ENCODE assay signal across 29 cellular contexts in the genomic region with DNA sequence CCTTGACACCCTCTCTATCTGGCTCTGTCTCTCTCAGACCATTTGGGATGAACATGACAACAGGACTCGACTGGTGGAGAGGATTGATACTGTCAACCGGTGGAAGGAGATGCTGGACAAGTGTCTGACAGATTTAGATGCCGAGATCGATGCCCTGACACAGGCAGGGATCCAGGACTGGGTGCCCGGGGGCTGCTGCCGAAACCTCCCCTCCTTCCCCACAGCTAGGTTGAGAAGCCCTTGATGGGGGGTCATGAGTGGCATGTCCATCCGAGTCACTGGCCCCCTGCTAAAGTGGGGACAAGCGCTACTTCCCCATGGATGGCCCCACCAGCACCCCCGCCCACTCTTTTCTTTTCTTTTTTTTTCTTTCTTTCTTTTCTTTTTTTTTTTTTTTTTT. TPM values are rescaled to one million over a fixed set of nuclear protein-coding genes. Genes with fewer than 3 reads are reported as not detected.
A peak's percentile ranks its signal among the peaks of the same experiment; 100 is the strongest.
DNase-seq lines count a peak whose midpoint lies in the region; ATAC-seq and TF ChIP-seq lines count a peak whose summit lies in the region.
"Had no signal": no experiment of that assay in that cellular context is flagged by ENCODE, and none has a peak within 500 bp of the region (broad histone marks: within the 10 kb centered on the region; RNA-seq: fewer than 3 reads in every experiment).

No MANE protein-coding gene starts in this region.

- no peaks in the 10 kb centered on the region for H3K9me3 ChIP-seq in NT2/D1 (ENCODE audit: insufficient read depth, low read length)
- no peaks in the 10 kb centered on the region for H3K9me3 ChIP-seq in skeletal muscle satellite cell (replicated peaks; ENCODE audit: low read length)
- H3K9me3 ChIP-seq in colonic mucosa: no peaks in the 10 kb centered on the region
- no peaks in the 10 kb centered on the region for H3K9me3 ChIP-seq in vagina
- H3K9me3 ChIP-seq: ovary, testis, uterus had no signal

- TF ChIP-seq CTCF in coronary artery (IDR thresholded peaks at IDR 0.05): no peak
- TF ChIP-seq CTCF in nephron (IDR thresholded peaks at IDR 0.05; ENCODE audit: unreplicated experiment in 3 of 3): no peak
- no peak for TF ChIP-seq CTCF in colonic mucosa (IDR thresholded peaks at IDR 0.05)
- no peak for TF ChIP-seq CTCF in vagina (IDR thresholded peaks at IDR 0.05)

- no peak overlapping the region for H3K4me3 ChIP-seq in NT2/D1 (ENCODE audit: insufficient read length, low read depth)
- no peak overlapping the region for H3K4me3 ChIP-seq in coronary artery
- no peak overlapping the region for H3K4me3 ChIP-seq in skeletal muscle satellite cell (ENCODE audit: low read length)
- H3K4me3 ChIP-seq in colonic mucosa: no peak overlapping the region
- H3K4me3 ChIP-seq in vagina: no peak overlapping the region
- H3K4me3 ChIP-seq: ovary had no signal

- peak overlapping the region; percentile 63 to 84 (median 80) for H3K4me3 Mint-ChIP-seq in nephron
- H3K4me3 Mint-ChIP-seq: effector memory CD8-positive, alpha-beta T cell; stimulated activated memory B cell treated with anti-CD40 and anti-IgM and Interleukin-4, amounts not matched to agents 10 μg/mL and 1 μg/mL and 100 μg/mL, for 72 hours had no signal

- H3K27ac Mint-ChIP-seq in nephron: peak overlapping the region in 2 of 3 experiments; percentile 47 to 49
- H3K27ac Mint-ChIP-seq: effector memory CD8-positive, alpha-beta T cell; stimulated activated memory B cell treated with anti-CD40 and anti-IgM and Interleukin-4, amounts not matched to agents 10 μg/mL and 1 μg/mL and 100 μg/mL, for 72 hours had no signal

- peaks cover 8% of the 10 kb centered on the region for H3K36me3 ChIP-seq in NT2/D1 (ENCODE audit: insufficient read depth, insufficient read length, low read length)
- no peaks in the 10 kb centered on the region for H3K36me3 ChIP-seq in skeletal muscle satellite cell (ENCODE audit: insufficient read depth, low read length)
- no peaks in the 10 kb centered on the region for H3K36me3 ChIP-seq in colonic mucosa
- no peaks in the 10 kb centered on the region for H3K36me3 ChIP-seq in vagina
- H3K36me3 ChIP-seq: ovary, uterus had no signal

- peaks cover 3% of the 10 kb centered on the region for H3K36me3 Mint-ChIP-seq in nephron (ENCODE audit: low read depth)
- H3K36me3 Mint-ChIP-seq: stimulated activated memory B cell treated with anti-CD40 and anti-IgM and Interleukin-4, amounts not matched to agents 10 μg/mL and 1 μg/mL and 100 μg/mL, for 72 hours had no signal

- ATAC-seq in GM19467 (IDR thresholded peaks at IDR 0.05; ENCODE audit: unreplicated experiment): no peak
- ATAC-seq: effector memory CD8-positive, alpha-beta T cell; HepG2; right cardiac atrium; stimulated activated memory B cell treated with anti-CD40 and anti-IgM and Interleukin-4, amounts not matched to agents 10 μg/mL and 1 μg/mL and 100 μg/mL, for 72 hours had no signal

- peaks cover 9% of the 10 kb centered on the region for H3K27me3 ChIP-seq in NT2/D1 (ENCODE audit: insufficient read depth, insufficient read length)
- H3K27me3 ChIP-seq in skeletal muscle satellite cell (ENCODE audit: control insufficient read depth, insufficient read depth, low read length): peaks cover 4% of the 10 kb centered on the region
- H3K27me3 ChIP-seq in colonic mucosa: no peaks in the 10 kb centered on the region
- no peaks in the 10 kb centered on the region for H3K27me3 ChIP-seq in vagina
- H3K27me3 ChIP-seq: ovary, testis, uterus had no signal

- H3K4me2 ChIP-seq in skeletal muscle satellite cell (ENCODE audit: low read length): peak overlapping the region; percentile 90

- no peaks in the 10 kb centered on the region for H3K27me3 Mint-ChIP-seq in nephron (ENCODE audit: low read depth)

- intact Hi-C loops in colonic mucosa (cut with DNase I) (loop anchor here (10.0 kb wide), 1 partner anchor 150 kb away; a partner anchor contains a TSS), vagina (cut with DNase I) (no loop called here)

- peaks cover 10% of the 10 kb centered on the region for H3K4me1 Mint-ChIP-seq in nephron

- DNase-seq in NT2/D1 (ENCODE audit: low read depth, low spot score) (no peak), coronary artery (ENCODE audit: low spot score) (peak; percentile 73), colonic mucosa (no peak), vagina (ENCODE audit: extremely low spot score in 2 of 2) (no peak), hypothalamus (lab: John Stamatoyannopoulos, UW) (no peak)
- DNase-seq: activated CD4-positive, alpha-beta T cell treated with anti-CD3 and anti-CD28 coated beads, Interleukin-2, amount 50 U/mL, for 48 hours; activated CD4-positive, CD25-positive, alpha-beta regulatory T cell; activated gamma-delta T cell; activated T-cell treated with anti-CD3 and anti-CD28 coated beads for 4 hours; cerebellar nuclear complex; effector memory CD8-positive, alpha-beta T cell; NCI-H2107; NCI-H446; ovary; right cardiac atrium; stimulated activated CD4-positive, alpha-beta T cell treated with anti-CD3 and anti-CD28 coated beads, Interleukin-4, amount 100 ng/mL, for 4 hours; T-helper 1 cell; testis; uterus had no signal

- H3K27ac ChIP-seq in coronary artery (no peak overlapping the region), colonic mucosa (no peak overlapping the region), vagina (no peak overlapping the region)
- H3K27ac ChIP-seq: GM23248, ovary, RWPE1, testis had no signal

- no peaks in the 10 kb centered on the region for H3K9me3 Mint-ChIP-seq in nephron
- H3K9me3 Mint-ChIP-seq: effector memory CD8-positive, alpha-beta T cell; stimulated activated memory B cell treated with anti-CD40 and anti-IgM and Interleukin-4, amounts not matched to agents 10 μg/mL and 1 μg/mL and 100 μg/mL, for 72 hours had no signal

- peaks cover 33% of the 10 kb centered on the region for H3K4me1 ChIP-seq in NT2/D1 (ENCODE audit: insufficient read depth, insufficient read length)
- H3K4me1 ChIP-seq in skeletal muscle satellite cell (ENCODE audit: control insufficient read depth, insufficient read depth, low read length): peaks cover 19% of the 10 kb centered on the region
- H3K4me1 ChIP-seq in colonic mucosa: no peaks in the 10 kb centered on the region
- peaks cover 30% of the 10 kb centered on the region for H3K4me1 ChIP-seq in vagina

- no peak for TF ChIP-seq POLR2A in vagina (IDR thresholded peaks at IDR 0.05)

- peak overlapping the region; percentile 79 for H3K9ac ChIP-seq in NT2/D1 (ENCODE audit: insufficient read length, low read depth)
- H3K9ac ChIP-seq in skeletal muscle satellite cell (ENCODE audit: low read depth, low read length): no peak overlapping the region
- no peak overlapping the region for H3K9ac ChIP-seq in colonic mucosa (ENCODE audit: low read depth in 2 of 2, low read length in 2 of 2)

RNA-seq across cellular contexts. Expression of a gene that starts 1.2 kb away (rescaled TPM):
- total RNA-seq in skeletal muscle satellite cell (2012; rRNA removed): not detected in 2 replicates
- under 1 TPM in 1 of 2 donors, not detected in 1; 0.13 TPM for total RNA-seq in colonic mucosa
- not detected for total RNA-seq in vagina
- total RNA-seq: fibroblast of villous mesenchyme, GM23248, LHCN-M2, SK-MEL-5 had no signal

RNA-seq across cellular contexts. Expression of a gene that starts 3.6 kb away (rescaled TPM):
- total RNA-seq in skeletal muscle satellite cell (2012; rRNA removed): 22.1 and 23.8 TPM in 2 replicates
- 10 to 100 TPM; 30.4 to 33.0 TPM for total RNA-seq in colonic mucosa
- total RNA-seq in vagina: 32.2 TPM

RNA-seq across cellular contexts. Expression of a gene that starts 39.9 kb away (rescaled TPM):
- 1.0 and 1.3 TPM in 2 replicates for total RNA-seq in skeletal muscle satellite cell (2012; rRNA removed)
- total RNA-seq in colonic mucosa (1 to 10 TPM; 1.1 to 2.1 TPM), vagina (6.4 TPM)
